ENCODE assay signal across 10 cellular contexts in genomic region chr3:141275032-141275422, GRCh38. TPM values are rescaled to one million over a fixed set of nuclear protein-coding genes. Genes with fewer than 3 reads are reported as not detected.
A peak's percentile ranks its signal among the peaks of the same experiment; 100 is the strongest.
DNase-seq lines count a peak whose midpoint lies in the region; ATAC-seq and TF ChIP-seq lines count a peak whose summit lies in the region.
"Had no signal": no experiment of that assay in that cellular context is flagged by ENCODE, and none has a peak within 500 bp of the region (broad histone marks: within the 10 kb centered on the region; RNA-seq: fewer than 3 reads in every experiment).

No MANE protein-coding gene starts in this region.

- H3K9me3 Mint-ChIP-seq in Calu3 (ENCODE audit: low read depth, unreplicated experiment) = no peaks in the 10 kb centered on the region
- H3K9me3 Mint-ChIP-seq: naive B cell had no signal

- DNase-seq in AG20443 (ENCODE audit: low spot score) (peak; percentile 53), RWPE1 (ENCODE audit: low spot score) (peak; percentile 15), fibroblast of mammary gland (ENCODE audit: low read depth) (peak; percentile 44), DMS114 treated with DMSO at 0.1 percent for 48 hours (lab: John Stamatoyannopoulos, UW; ENCODE audit: unreplicated experiment) (no peak), NCI-H2171 (lab: John Stamatoyannopoulos, UW) (no peak), KG1 (lab: John Stamatoyannopoulos, UW) (no peak), Calu3 (no peak)
- DNase-seq: esophagus squamous epithelium, naive B cell had no signal

- no peaks in the 10 kb centered on the region for H3K27me3 Mint-ChIP-seq in Calu3 (ENCODE audit: unreplicated experiment)

- H3K27ac ChIP-seq in RWPE1 = no peak overlapping the region
- H3K27ac ChIP-seq: esophagus squamous epithelium had no signal

- H3K4me1 Mint-ChIP-seq in Calu3 (ENCODE audit: low read depth, unreplicated experiment) = no peaks in the 10 kb centered on the region

- POLR2A ChIA-PET in RWPE1 (lab: Yijun Ruan, JAX; ENCODE audit: low non-redundant PET) = no interaction called here

- H3K4me3 Mint-ChIP-seq in Calu3 (ENCODE audit: low read depth, unreplicated experiment) = no peak overlapping the region
- H3K4me3 Mint-ChIP-seq: naive B cell had no signal

- no peak overlapping the region for H3K27ac Mint-ChIP-seq in Calu3 (ENCODE audit: unreplicated experiment)

- BruUV-seq in Calu3 (replicated peaks; lab: Mats Ljungman, UMichigan) = no TSS peak

- peak; percentile 70 for ATAC-seq in GM18520 (IDR thresholded peaks at IDR 0.05; ENCODE audit: unreplicated experiment)

- H3K4me3 ChIP-seq in fibroblast of mammary gland (ENCODE audit: control insufficient read depth, low read depth, low read length) = no peak overlapping the region
- H3K4me3 ChIP-seq: esophagus squamous epithelium had no signal

- intact Hi-C loops in Calu3 (cut with micrococcal nuclease; ENCODE audit: unreplicated experiment) = no loop called here

- TF ChIP-seq CTCF in RWPE1 (conservative IDR thresholded peaks at IDR 0.05; ENCODE audit: low read depth) (no peak), fibroblast of mammary gland (conservative IDR thresholded peaks at IDR 0.05; ENCODE audit: control insufficient read depth, insufficient read depth, low read depth, low read length) (no peak), Calu3 (IDR thresholded peaks at IDR 0.05; ENCODE audit: unreplicated experiment) (no peak)

- CTCF ChIA-PET in RWPE1 (lab: Yijun Ruan, JAX) (no interaction called here), Calu3 (lab: Charles Lee) (no interaction called here)

- H3K36me3 Mint-ChIP-seq in Calu3 (ENCODE audit: insufficient read depth, unreplicated experiment) = no peaks in the 10 kb centered on the region

RNA-seq across cellular contexts. Expression of gene PXYLP1, which starts 43.4 kb away (rescaled TPM):
- 13.1 and 16.3 TPM in 2 replicates for total RNA-seq in Calu3 (2022)

Comparison
In these comparisons a context has a peak if more than half of its experiments do, and no peak if none do; other contexts are left out.
1. DNase-seq: peak in AG20443 (single experiment), RWPE1 (single experiment) and fibroblast of mammary gland (single experiment); none in DMS114 treated with DMSO at 0.1 percent for 48 hours (single experiment), NCI-H2171 (single experiment), KG1 (single experiment) and Calu3 (single experiment).